Comparison of ENCODE assay signal across 18 cellular contexts in the genomic region with DNA sequence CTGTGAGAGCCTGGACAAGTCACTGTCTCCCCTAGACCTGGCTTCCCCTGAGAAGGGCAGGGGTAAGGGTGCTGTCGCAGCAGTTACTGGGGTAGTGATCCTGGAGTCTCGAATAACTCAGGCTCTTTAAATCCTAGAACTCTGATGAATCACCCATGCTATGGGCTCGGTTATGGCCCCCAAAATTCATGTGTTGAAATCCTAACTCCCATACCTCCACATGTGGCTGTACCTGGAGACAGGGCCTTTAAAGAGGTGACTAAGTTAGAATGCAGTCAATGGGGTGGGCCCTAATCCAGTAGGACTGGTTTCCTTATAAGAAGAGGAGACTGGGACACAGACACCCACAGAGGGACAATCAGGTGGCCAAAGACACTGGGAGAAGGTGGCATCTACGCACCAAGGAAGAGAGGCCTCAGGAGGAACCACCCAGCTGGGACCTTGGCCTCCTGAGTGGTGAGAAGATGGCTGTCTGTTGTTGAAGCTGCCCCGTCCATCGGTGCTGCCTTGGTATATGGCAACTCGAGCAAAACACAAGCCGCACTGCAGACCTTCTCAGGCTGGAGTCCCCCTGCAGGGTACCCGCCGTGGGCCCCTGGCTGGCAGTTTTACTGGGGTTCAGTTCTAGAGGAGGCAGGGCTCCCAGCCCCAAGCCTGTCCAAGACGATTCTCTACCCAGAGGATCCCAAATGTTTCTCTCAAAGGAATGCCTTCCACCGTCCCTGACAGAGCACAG. TPM values are rescaled to one million over a fixed set of nuclear protein-coding genes. Genes with fewer than 3 reads are reported as not detected.
DNase-seq lines count a peak whose midpoint lies in the region; TF ChIP-seq lines count a peak whose summit lies in the region.
"Had no signal": no experiment of that assay in that cellular context is flagged by ENCODE, and none has a peak within 500 bp of the region (broad histone marks: within the 10 kb centered on the region; RNA-seq: fewer than 3 reads in every experiment).

No MANE protein-coding gene starts in this region.

- H3K27me3 ChIP-seq in adipocyte (replicated peaks; ENCODE audit: control insufficient read depth, insufficient read depth, low read length), result no peaks in the 10 kb centered on the region
- no peaks in the 10 kb centered on the region for H3K27me3 ChIP-seq in esophagus muscularis mucosa
- no peaks in the 10 kb centered on the region for H3K27me3 ChIP-seq in muscle layer of colon (ENCODE audit: control insufficient read depth in 1 of 2, insufficient read depth in 2 of 2, low read length in 2 of 2)
- no peaks in the 10 kb centered on the region for H3K27me3 ChIP-seq in transverse colon

- no peak for TF ChIP-seq CTCF in esophagus muscularis mucosa (IDR thresholded peaks at IDR 0.05)
- no peak for TF ChIP-seq CTCF in transverse colon (IDR thresholded peaks at IDR 0.05)

- H3K9ac ChIP-seq in adipocyte (ENCODE audit: low read length), result peak overlapping the region; percentile 11
- H3K9ac ChIP-seq in muscle layer of colon (ENCODE audit: low read length), result no peak overlapping the region

- intact Hi-C loops in esophagus muscularis mucosa (cut with DNase I), result no loop called here
- intact Hi-C loops in transverse colon (cut with DNase I; ENCODE audit: low total_unique reads), result loop anchor here (5.0 kb wide), 1 partner anchor 54 kb away; no protein-coding TSS in a partner anchor

- TF ChIP-seq POLR2A in esophagus muscularis mucosa (IDR thresholded peaks at IDR 0.05; ENCODE audit: low read depth), result no peak
- no peak for TF ChIP-seq POLR2A in transverse colon (IDR thresholded peaks at IDR 0.05)

- no peaks in the 10 kb centered on the region for H3K9me3 ChIP-seq in adipocyte (ENCODE audit: control insufficient read depth, low read length)
- no peaks in the 10 kb centered on the region for H3K9me3 ChIP-seq in esophagus muscularis mucosa
- H3K9me3 ChIP-seq in muscle layer of colon (ENCODE audit: low read length), result no peaks in the 10 kb centered on the region
- H3K9me3 ChIP-seq in transverse colon, result no peaks in the 10 kb centered on the region

- POLR2A ChIA-PET in HEK293T (lab: Yijun Ruan, JAX), result no interaction called here

- TF ChIP-seq EP300 in esophagus muscularis mucosa (IDR thresholded peaks at IDR 0.05), result no peak
- TF ChIP-seq EP300 in transverse colon (IDR thresholded peaks at IDR 0.05; ENCODE audit: low read depth), result no peak

- 82% methylated on average over 9 of the region's 12 CpGs for WGBS in esophagus muscularis mucosa
- 85% methylated on average over 12 of the region's 12 CpGs; no CpG with 5 or more reads in 1 of the 2 donors for WGBS in transverse colon (ENCODE audit: low coverage in 1 of 2), 2 donors

- DNase-seq in adipocyte (ENCODE audit: low read depth) (no peak), esophagus muscularis mucosa (ENCODE audit: extremely low spot score) (no peak), transverse colon (no peak), medulla oblongata (ENCODE audit: extremely low spot score) (no peak), NCI-H82 (lab: John Stamatoyannopoulos, UW) (no peak), anterior cingulate cortex (lab: John Stamatoyannopoulos, UW) (no peak), HEK293T (ENCODE audit: extremely low spot score) (no peak)
- DNase-seq: activated CD4-positive, alpha-beta T cell treated with anti-CD3 and anti-CD28 coated beads, Interleukin-2, amount 10 ng/mL, durations not matched to agents 7 days and 5 days; activated naive CD8-positive, alpha-beta T cell treated with anti-CD3 and anti-CD28 coated beads, Interleukin-2, amount 50 U/mL, for 24 hours; activated T-cell treated with anti-CD3 and anti-CD28 coated beads, Interleukin-2, amount 50 U/mL, for 72 hours; CD4-positive, CD25-positive, alpha-beta regulatory T cell; KBM-7; NCI-H1105 treated with DMSO at 0.1 percent for 48 hours; stimulated activated CD4-positive, alpha-beta T cell treated with anti-CD3 and anti-CD28 coated beads, Interleukin-12 subunit alpha, Interleukin-12 subunit beta, amount 100 ng/mL, for 4 hours; stimulated activated naive CD8-positive, alpha-beta T cell treated with anti-CD3 and anti-CD28 coated beads, Interleukin-15, Interleukin-2, amounts not matched to agents 100 U/mL and 50 U/mL, for 24 hours had no signal

- no peak overlapping the region for H3K4me3 ChIP-seq in adipocyte (ENCODE audit: low read length)
- no peak overlapping the region for H3K4me3 ChIP-seq in esophagus muscularis mucosa
- H3K4me3 ChIP-seq in muscle layer of colon (ENCODE audit: low read depth in 1 of 2, low read length in 2 of 2), result no peak overlapping the region
- H3K4me3 ChIP-seq in transverse colon, result no peak overlapping the region
- H3K4me3 ChIP-seq: lung, SK-N-MC had no signal

- H3K36me3 ChIP-seq in adipocyte (ENCODE audit: control insufficient read depth, insufficient read depth, low read length, severe bottlenecking), result no peaks in the 10 kb centered on the region
- no peaks in the 10 kb centered on the region for H3K36me3 ChIP-seq in esophagus muscularis mucosa
- H3K36me3 ChIP-seq in muscle layer of colon (ENCODE audit: insufficient read depth, low read length), result no peaks in the 10 kb centered on the region
- H3K36me3 ChIP-seq in transverse colon, result no peaks in the 10 kb centered on the region

- peaks cover 53% of the 10 kb centered on the region for H3K4me1 ChIP-seq in adipocyte (ENCODE audit: control insufficient read depth, insufficient read depth, low read length)
- peaks cover 49 to 82% (median 76%) of the 10 kb centered on the region in 4 donors for H3K4me1 ChIP-seq in esophagus muscularis mucosa
- H3K4me1 ChIP-seq in muscle layer of colon (ENCODE audit: insufficient read depth, low read length), result peaks cover 78% of the 10 kb centered on the region
- H3K4me1 ChIP-seq in transverse colon, result peaks cover 15 to 44% (median 23%) of the 10 kb centered on the region in 4 donors

- CTCF ChIA-PET in HEK293T (lab: Yijun Ruan, JAX), result no interaction called here

- H3K27ac ChIP-seq in esophagus muscularis mucosa (replicated peaks in 1 of 4), result peak overlapping the region; percentile 76 to 87 (median 82)
- peak overlapping the region; percentile 85 for H3K27ac ChIP-seq in muscle layer of colon (ENCODE audit: low read depth, low read length)
- H3K27ac ChIP-seq in transverse colon, result peak overlapping the region; percentile 53 to 89 (median 78)
- H3K27ac ChIP-seq: SK-N-MC had no signal

- in situ Hi-C loops in transverse colon (cut with MboI; ENCODE audit: low pct_ligation_motif_present in 1 of 4, low pct_unique_long_range_greater_than_20kb in 1 of 4, low sequenced_read_pairs in 3 of 4), result no loop called here

TF ChIP-seq in HEK293T, 16 proteins besides CTCF, POLR2A, EP300 and RAD21:
- no peak for TF ChIP-seq FOXM1 (IDR thresholded peaks at IDR 0.05; ENCODE audit: borderline replicate concordance)
- TF ChIP-seq NFRKB (IDR thresholded peaks at IDR 0.05), result no peak
- no peak for TF ChIP-seq LEF1 (IDR thresholded peaks at IDR 0.05; ENCODE audit: borderline replicate concordance)
- TF ChIP-seq SUZ12 (IDR thresholded peaks at IDR 0.05), result no peak
- TF ChIP-seq, protein P1, sequence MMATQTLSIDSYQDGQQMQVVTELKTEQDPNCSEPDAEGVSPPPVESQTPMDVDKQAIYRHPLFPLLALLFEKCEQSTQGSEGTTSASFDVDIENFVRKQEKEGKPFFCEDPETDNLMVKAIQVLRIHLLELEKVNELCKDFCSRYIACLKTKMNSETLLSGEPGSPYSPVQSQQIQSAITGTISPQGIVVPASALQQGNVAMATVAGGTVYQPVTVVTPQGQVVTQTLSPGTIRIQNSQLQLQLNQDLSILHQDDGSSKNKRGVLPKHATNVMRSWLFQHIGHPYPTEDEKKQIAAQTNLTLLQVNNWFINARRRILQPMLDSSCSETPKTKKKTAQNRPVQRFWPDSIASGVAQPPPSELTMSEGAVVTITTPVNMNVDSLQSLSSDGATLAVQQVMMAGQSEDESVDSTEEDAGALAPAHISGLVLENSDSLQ (IDR thresholded peaks at IDR 0.05), result no peak
- no peak for TF ChIP-seq ZNF384 (IDR thresholded peaks at IDR 0.05)
- TF ChIP-seq CTBP1 (IDR thresholded peaks at IDR 0.05; ENCODE audit: borderline replicate concordance), result no peak
- TF ChIP-seq ARNT (IDR thresholded peaks at IDR 0.05), result no peak
- no peak for TF ChIP-seq L3MBTL2 (conservative IDR thresholded peaks at IDR 0.05)
- no peak for TF ChIP-seq ELF4 (IDR thresholded peaks at IDR 0.05)
- TF ChIP-seq BHLHE40 (IDR thresholded peaks at IDR 0.05; ENCODE audit: borderline replicate concordance), result no peak
- no peak for TF ChIP-seq SP1 (IDR thresholded peaks at IDR 0.05)
- no peak for TF ChIP-seq HDGF (IDR thresholded peaks at IDR 0.05; ENCODE audit: borderline replicate concordance)
- no peak for TF ChIP-seq TARDBP (IDR thresholded peaks at IDR 0.05)
- no peak for TF ChIP-seq FOXA1 (IDR thresholded peaks at IDR 0.05)
- TF ChIP-seq FOXK2 (IDR thresholded peaks at IDR 0.05), result no peak

RNA-seq across cellular contexts. Expression of a gene that starts 48.8 kb away (rescaled TPM):
- total RNA-seq in esophagus muscularis mucosa (10 to 100 TPM in 3 of 4 donors, 1 to 10 TPM in 1; 6.6 to 20.4 (median 12.4) TPM), transverse colon (1 to 10 TPM; 1.9 to 4.6 (median 3.2) TPM)
- total RNA-seq: activated CD4-positive, alpha-beta T cell treated with anti-CD3 and anti-CD28 coated beads, Interleukin-2, amount 10 ng/mL, durations not matched to agents 7 days and 5 days; activated T-cell treated with anti-CD3 and anti-CD28 coated beads, Interleukin-2, amount 50 U/mL, for 72 hours; CD4-positive, CD25-positive, alpha-beta regulatory T cell had no signal
